ENCODE assay signal across 1 cellular context in genomic region chr11:69101100-69101791, GRCh38.
TF ChIP-seq lines count a peak whose summit lies in the region.

No MANE protein-coding gene starts in this region.

TF ChIP-seq in GM12878, 131 proteins besides CTCF, POLR2A, EP300 and RAD21 (continued from another document):
- TF ChIP-seq PRDM15 (CRISPR knock-in tag; IDR thresholded peaks at IDR 0.05) (no peak), CBX3 (IDR thresholded peaks at IDR 0.05; ENCODE audit: borderline replicate concordance, low read depth) (no peak), YY1 (IDR thresholded peaks at IDR 0.05; ENCODE audit: low read depth, low read length) (peak; percentile 75), SMARCA5 (IDR thresholded peaks at IDR 0.05) (peak; percentile 66; the same call in 1 of the 2 replicates), TCF3 (IDR thresholded peaks at IDR 0.05; ENCODE audit: borderline replicate concordance, insufficient read depth, low read depth, low read length) (no peak), USF2 (IDR thresholded peaks at IDR 0.05; ENCODE audit: borderline replicate concordance, low read depth, low read length) (no peak), RB1 (IDR thresholded peaks at IDR 0.05; ENCODE audit: borderline replicate concordance) (peak; percentile 83; the same call in 1 of the 2 replicates), BHLHE40 (IDR thresholded peaks at IDR 0.05; ENCODE audit: borderline replicate concordance in 1 of 2, low read depth in 2 of 2, low read length in 1 of 2) (peak in 1 of 2 experiments; percentile 32; a peak in 1 of 4 replicates), ZNF274 (IDR thresholded peaks at IDR 0.05; ENCODE audit: insufficient read depth, insufficient read length) (no peak), ATF7 (IDR thresholded peaks at IDR 0.05; ENCODE audit: low read depth) (peak; percentile 69), BCL11A (IDR thresholded peaks at IDR 0.05; ENCODE audit: low read depth, low read length) (no peak), SMAD1 (IDR thresholded peaks at IDR 0.05; ENCODE audit: low read depth, partially characterized antibody) (no peak), HDGF (IDR thresholded peaks at IDR 0.05) (peak; percentile 49; the same call in 1 of the 2 replicates), IKZF1 (conservative IDR thresholded peaks at IDR 0.05) (peak; percentile 50), ZNF384 (IDR thresholded peaks at IDR 0.05; ENCODE audit: borderline replicate concordance, low read depth, low read length) (no peak), SMC3 (IDR thresholded peaks at IDR 0.05; ENCODE audit: borderline replicate concordance, low read length) (peak; percentile 99), MEF2B (IDR thresholded peaks at IDR 0.05; ENCODE audit: partially characterized antibody, poor library complexity, severe bottlenecking) (no peak), KDM1A (IDR thresholded peaks at IDR 0.05; ENCODE audit: borderline replicate concordance) (no peak), TCF12 (IDR thresholded peaks at IDR 0.05; ENCODE audit: low read depth, low read length) (0 out of 2 replicates have a peak, but pooled peaks have one; percentile 35), ZBTB40 (IDR thresholded peaks at IDR 0.05; ENCODE audit: borderline replicate concordance) (no peak), IRF4 (IDR thresholded peaks at IDR 0.05; ENCODE audit: low read depth, low read length) (0 out of 2 replicates have a peak, but pooled peaks have one; percentile 45)
